In the genomic region with DNA sequence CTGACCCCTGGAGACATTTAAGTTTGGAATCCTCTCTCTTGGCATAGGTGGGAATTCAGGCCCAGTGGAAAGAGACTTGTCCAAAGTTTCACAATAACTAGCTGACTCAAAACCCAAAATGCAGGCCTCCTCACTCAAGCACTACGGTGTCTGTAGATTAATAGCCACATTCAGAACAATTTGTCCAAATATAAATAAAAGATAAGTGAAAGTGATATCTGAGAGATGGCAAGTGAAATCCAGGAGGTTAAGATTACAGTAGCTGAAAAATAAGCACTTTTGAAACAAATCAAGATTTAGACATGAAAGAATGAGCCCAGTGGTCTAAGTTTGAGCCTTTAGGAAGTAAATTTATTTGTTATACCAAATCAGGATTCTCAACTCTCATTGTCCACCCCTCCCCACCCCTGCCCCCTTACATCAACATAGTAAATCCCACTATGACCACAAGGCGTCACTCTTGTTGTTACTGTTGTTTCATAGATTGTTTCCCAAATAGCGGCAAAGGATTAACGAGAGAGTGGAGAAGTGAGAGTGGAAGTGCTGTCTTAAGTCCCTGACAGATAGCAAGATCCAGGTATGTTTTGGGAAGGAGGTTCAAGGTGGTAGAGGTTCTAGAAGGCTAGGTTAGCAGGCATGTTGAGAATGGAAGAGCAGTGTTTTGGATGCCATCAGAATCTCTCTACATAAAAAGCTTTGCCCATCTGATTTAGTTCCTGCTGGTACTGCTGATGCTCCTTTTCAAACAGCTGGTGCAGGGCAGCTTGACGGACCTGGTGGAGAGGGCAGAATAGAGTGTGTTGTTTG, we compare ENCODE assay signal across 1 cellular context.
TF ChIP-seq lines count a peak whose summit lies in the region.

No MANE protein-coding gene starts in this region.

TF ChIP-seq in IMR-90, 13 proteins besides CTCF, POLR2A, EP300 and RAD21 (continued from another document):
- peak; percentile 42; the same call in 1 of the 2 replicates for TF ChIP-seq CEBPB (IDR thresholded peaks at IDR 0.05; ENCODE audit: low read depth, low read length)
- no peak for TF ChIP-seq MXI1 (IDR thresholded peaks at IDR 0.05; ENCODE audit: borderline replicate concordance, low read depth, low read length)
- TF ChIP-seq SMC3 (IDR thresholded peaks at IDR 0.05; ENCODE audit: low read depth, low read length) = peak; percentile 51
- TF ChIP-seq USF2 (IDR thresholded peaks at IDR 0.05; ENCODE audit: low read depth, low read length) = no peak
- no peak for TF ChIP-seq CHD1 (IDR thresholded peaks at IDR 0.05; ENCODE audit: low read depth, low read length)
- TF ChIP-seq MAFK (IDR thresholded peaks at IDR 0.05; ENCODE audit: low read depth, low read length) = no peak
- TF ChIP-seq NFE2L2 (IDR thresholded peaks at IDR 0.05; ENCODE audit: low read depth, low read length) = no peak
